19 cellular contexts compared by ENCODE assay signal in genomic region chr10:12228851-12229250, GRCh38. TPM values are rescaled to one million over a fixed set of nuclear protein-coding genes. Genes with fewer than 3 reads are reported as not detected.
A peak's percentile ranks its signal among the peaks of the same experiment; 100 is the strongest.
DNase-seq lines count a peak whose midpoint lies in the region; ATAC-seq, FAIRE-seq and TF ChIP-seq lines count a peak whose summit lies in the region.
"Had no signal": no experiment of that assay in that cellular context is flagged by ENCODE, and none has a peak within 500 bp of the region (broad histone marks: within the 10 kb centered on the region; RNA-seq: fewer than 3 reads in every experiment).

No MANE protein-coding gene starts in this region.

- H3K79me2 ChIP-seq in mammary epithelial cell (ENCODE audit: insufficient read depth, low read length) (peaks cover 21% of the 10 kb centered on the region), HepG2 (ENCODE audit: insufficient read depth, low read length) (no peaks in the 10 kb centered on the region)

- intact Hi-C loops in A673 (cut with micrococcal nuclease; ENCODE audit: unreplicated experiment) (no loop called here), mammary epithelial cell (cut with micrococcal nuclease) (no loop called here), HepG2 (cut with micrococcal nuclease; ENCODE audit: unreplicated experiment) (no loop called here)
- intact Hi-C loops in activated CD8-positive, alpha-beta T cell treated with anti-CD3 and anti-CD28 coated beads for 36 hours (cut with micrococcal nuclease): no loop called here

- H3K4me2 ChIP-seq in mammary epithelial cell (ENCODE audit: insufficient read depth, low read depth, low read length): no peak overlapping the region
- H3K4me2 ChIP-seq in HepG2 (ENCODE audit: low read depth, low read length): no peak overlapping the region

- H3K9ac ChIP-seq in mammary epithelial cell (ENCODE audit: insufficient read depth, low read length) (no peak overlapping the region), HepG2 (ENCODE audit: insufficient read depth, low read depth, low read length) (no peak overlapping the region)

- ATAC-seq in HG03565 (IDR thresholded peaks at IDR 0.05; ENCODE audit: unreplicated experiment): no peak
- no peak for ATAC-seq in HepG2
- no peak for ATAC-seq in activated CD8-positive, alpha-beta T cell treated with anti-CD3 and anti-CD28 coated beads for 36 hours
- ATAC-seq: CD8-positive, alpha-beta T cell had no signal

- H4K20me1 ChIP-seq in mammary epithelial cell (ENCODE audit: insufficient read depth, low read length): no peaks in the 10 kb centered on the region
- H4K20me1 ChIP-seq in HepG2 (ENCODE audit: insufficient read depth, low read length): no peaks in the 10 kb centered on the region

- TF ChIP-seq CTCF in A673 (conservative IDR thresholded peaks at IDR 0.05; ENCODE audit: low read depth, low read length): no peak
- no peak for TF ChIP-seq CTCF in RWPE1 (conservative IDR thresholded peaks at IDR 0.05; ENCODE audit: low read depth)
- TF ChIP-seq CTCF in glutamatergic neuron (IDR thresholded peaks at IDR 0.05; ENCODE audit: partially characterized antibody, unreplicated experiment): no peak
- TF ChIP-seq CTCF in mammary epithelial cell (conservative IDR thresholded peaks at IDR 0.05 in 1 of 2, IDR thresholded peaks at IDR 0.05 in 1 of 2; ENCODE audit: extremely low read depth in 1 of 2, insufficient read depth in 1 of 2, low read depth in 1 of 2, low read length in 2 of 2): no peak
- TF ChIP-seq CTCF in HepG2 (CRISPR knock-in tag; IDR thresholded peaks at IDR 0.05): no peak
- no peak for TF ChIP-seq CTCF in activated CD8-positive, alpha-beta T cell treated with anti-CD3 and anti-CD28 coated beads for 36 hours (IDR thresholded peaks at IDR 0.05)

- CTCF ChIA-PET in A673 (lab: Charles Lee) (no interaction called here), RWPE1 (lab: Yijun Ruan, JAX) (no interaction called here), mammary epithelial cell (lab: Charles Lee; ENCODE audit: low non-redundant PET) (no interaction called here), HepG2 (lab: Yijun Ruan, JAX; ENCODE audit: low intra/inter-chr PET ratio, low total read pairs) (no interaction called here)
- CTCF ChIA-PET in activated CD8-positive, alpha-beta T cell treated with anti-CD3 and anti-CD28 coated beads for 36 hours (lab: Charles Lee): interaction anchor here (1.6 to 1.9 kb wide), 2 partner anchors 14 to 428 kb away, joined by 3 to 13 read pairs; no protein-coding TSS in a partner anchor

- no peak overlapping the region for H3K4me3 Mint-ChIP-seq in glutamatergic neuron (ENCODE audit: unreplicated experiment)
- no peak overlapping the region for H3K4me3 Mint-ChIP-seq in activated CD8-positive, alpha-beta T cell treated with anti-CD3 and anti-CD28 coated beads for 36 hours
- H3K4me3 Mint-ChIP-seq: CD8-positive, alpha-beta T cell; HFFc6; IgD-negative memory B cell had no signal

- H3K9me3 Mint-ChIP-seq in glutamatergic neuron (ENCODE audit: unreplicated experiment): peaks cover 1% of the 10 kb centered on the region
- no peaks in the 10 kb centered on the region for H3K9me3 Mint-ChIP-seq in activated CD8-positive, alpha-beta T cell treated with anti-CD3 and anti-CD28 coated beads for 36 hours
- H3K9me3 Mint-ChIP-seq: CD8-positive, alpha-beta T cell; HFFc6; IgD-negative memory B cell had no signal

- no peak overlapping the region for H3K4me3 ChIP-seq in A673 (ENCODE audit: low read depth, low read length, poor library complexity, severe bottlenecking)
- H3K4me3 ChIP-seq in mammary epithelial cell (replicated peaks in 1 of 3; ENCODE audit: insufficient read depth in 1 of 3, low read depth in 2 of 3, low read length in 3 of 3): no peak overlapping the region
- no peak overlapping the region for H3K4me3 ChIP-seq in HepG2 (replicated peaks in 1 of 3; ENCODE audit: insufficient read depth in 1 of 3, low read depth in 2 of 3, low read length in 3 of 3)

- dilution Hi-C loops in mammary epithelial cell (cut with HindIII; ENCODE audit: low sequenced_read_pairs): no loop called here

- H3K36me3 ChIP-seq in A673 (ENCODE audit: insufficient read depth, low read length, poor library complexity, severe bottlenecking): peaks cover 51% of the 10 kb centered on the region
- H3K36me3 ChIP-seq in mammary epithelial cell (ENCODE audit: insufficient read depth, low read length): peaks cover 28% of the 10 kb centered on the region
- peaks cover 9 to 40% of the 10 kb centered on the region in 2 experiments; a peak in 4 of 5 replicates for H3K36me3 ChIP-seq in HepG2 (replicated peaks in 1 of 2; ENCODE audit: control insufficient read depth in 1 of 2, insufficient read depth in 2 of 2, low read length in 2 of 2)

- H3K4me1 ChIP-seq in A673 (ENCODE audit: insufficient read depth, low read length, poor library complexity, severe bottlenecking): peaks cover 11% of the 10 kb centered on the region
- H3K4me1 ChIP-seq in mammary epithelial cell (ENCODE audit: insufficient read depth, low read length): no peaks in the 10 kb centered on the region
- H3K4me1 ChIP-seq in HepG2 (ENCODE audit: insufficient read depth, low read length): 0 out of 2 replicates have a peak, but pooled peaks cover 8% of the 10 kb centered on the region
- H3K4me1 ChIP-seq: BE2C had no signal

- no peak overlapping the region for H2AFZ ChIP-seq in mammary epithelial cell (ENCODE audit: low read depth, low read length)
- H2AFZ ChIP-seq in HepG2 (ENCODE audit: low read length): no peak overlapping the region

- in situ Hi-C loops in mammary epithelial cell (cut with MboI; ENCODE audit: low sequenced_read_pairs in 2 of 2): no loop called here
- in situ Hi-C loops in HepG2 (cut with HindIII; ENCODE audit: extremely low pct_ligation_motif_present, low pct_unique_long_range_greater_than_20kb): no loop called here

- H3K27ac Mint-ChIP-seq in glutamatergic neuron (ENCODE audit: unreplicated experiment): peak overlapping the region; percentile 81
- H3K27ac Mint-ChIP-seq in activated CD8-positive, alpha-beta T cell treated with anti-CD3 and anti-CD28 coated beads for 36 hours: no peak overlapping the region
- H3K27ac Mint-ChIP-seq: CD8-positive, alpha-beta T cell; HFFc6 had no signal

- TF ChIP-seq RAD21 in HepG2 (CRISPR knock-in tag; IDR thresholded peaks at IDR 0.05): no peak

- TF ChIP-seq POLR2A in HepG2 (IDR thresholded peaks at IDR 0.05; ENCODE audit: insufficient read depth in 1 of 2, low read depth in 2 of 2, low read length in 2 of 2): no peak

- peaks cover 13% of the 10 kb centered on the region for H3K4me1 Mint-ChIP-seq in glutamatergic neuron (ENCODE audit: low read depth, unreplicated experiment)
- H3K4me1 Mint-ChIP-seq in activated CD8-positive, alpha-beta T cell treated with anti-CD3 and anti-CD28 coated beads for 36 hours (ENCODE audit: low read depth): no peaks in the 10 kb centered on the region
- H3K4me1 Mint-ChIP-seq: IgD-negative memory B cell had no signal

- no peaks in the 10 kb centered on the region for H3K9me3 ChIP-seq in A673 (ENCODE audit: low read depth, low read length, poor library complexity, severe bottlenecking)
- no peaks in the 10 kb centered on the region for H3K9me3 ChIP-seq in mammary epithelial cell (replicated peaks; ENCODE audit: insufficient read depth, low read length)
- H3K9me3 ChIP-seq in HepG2 (ENCODE audit: low read length): no peaks in the 10 kb centered on the region
- H3K9me3 ChIP-seq: BE2C had no signal

- H3K27me3 Mint-ChIP-seq in glutamatergic neuron (ENCODE audit: unreplicated experiment): no peaks in the 10 kb centered on the region
- H3K27me3 Mint-ChIP-seq in activated CD8-positive, alpha-beta T cell treated with anti-CD3 and anti-CD28 coated beads for 36 hours: no peaks in the 10 kb centered on the region
- H3K27me3 Mint-ChIP-seq: IgD-negative memory B cell had no signal

- POLR2A ChIA-PET in A673 (lab: Charles Lee; ENCODE audit: low non-redundant PET) (no interaction called here), RWPE1 (lab: Yijun Ruan, JAX; ENCODE audit: low non-redundant PET) (no interaction called here), HepG2 (lab: Yijun Ruan, JAX) (no interaction called here)
- POLR2A ChIA-PET in activated CD8-positive, alpha-beta T cell treated with anti-CD3 and anti-CD28 coated beads for 36 hours (lab: Charles Lee): interaction anchor here (1.2 kb wide), 1 partner anchor 10 kb away, joined by 4 read pairs; no protein-coding TSS in a partner anchor

- H3K27me3 ChIP-seq in A673 (replicated peaks; ENCODE audit: insufficient read depth, low read depth, low read length, poor library complexity) (no peaks in the 10 kb centered on the region), mammary epithelial cell (ENCODE audit: insufficient read depth, low read length) (no peaks in the 10 kb centered on the region), HepG2 (ENCODE audit: control insufficient read depth in 1 of 2, insufficient read depth in 2 of 2, low read length in 2 of 2) (no peaks in the 10 kb centered on the region)
- H3K27me3 ChIP-seq: BE2C had no signal

- no peak for FAIRE-seq in HepG2 (lab: Jason Lieb, UNC)
- FAIRE-seq: D721Med, GM19239 had no signal

- no TSS peak for BruUV-seq in A673 (replicated peaks; lab: Mats Ljungman, UMichigan)
- BruUV-seq in mammary epithelial cell (replicated peaks; lab: Mats Ljungman, UMichigan): no TSS peak
- BruUV-seq in HepG2 (replicated peaks; lab: Mats Ljungman, UMichigan): no TSS peak

- DNase-seq in A673 (ENCODE audit: low spot score): no peak
- peak; percentile 7 for DNase-seq in HT1080 (ENCODE audit: low read depth)
- DNase-seq in RWPE1 (ENCODE audit: low spot score): no peak
- no peak for DNase-seq in glutamatergic neuron
- DNase-seq in mammary epithelial cell: no peak
- DNase-seq in HepG2 (ENCODE audit: low spot score): no peak
- no peak for DNase-seq in activated CD8-positive, alpha-beta T cell treated with anti-CD3 and anti-CD28 coated beads for 36 hours
- DNase-seq: BE2C; CD8-positive, alpha-beta T cell; COR-L47; DND-41; GF-D8; HCEC 1CT; HFFc6 had no signal

- H3K27ac ChIP-seq in A673 (ENCODE audit: low read depth, low read length, poor library complexity, severe bottlenecking): peak overlapping the region; percentile 42
- H3K27ac ChIP-seq in RWPE1: peak overlapping the region; percentile 3; the same call in 1 of the 2 replicates
- no peak overlapping the region for H3K27ac ChIP-seq in mammary epithelial cell (ENCODE audit: insufficient read depth, low read depth, low read length)
- no peak overlapping the region for H3K27ac ChIP-seq in HepG2 (ENCODE audit: extremely low read length, insufficient read depth, low read length)
- H3K27ac ChIP-seq: C4-2B had no signal

- no peak for TF ChIP-seq EP300 in HepG2 (IDR thresholded peaks at IDR 0.05; ENCODE audit: low read depth in 2 of 2, low read length in 2 of 2)
- TF ChIP-seq EP300 in HepG2 (CRISPR knock-in tag; IDR thresholded peaks at IDR 0.05; ENCODE audit: borderline replicate concordance): no peak

- H3K36me3 Mint-ChIP-seq in glutamatergic neuron (ENCODE audit: unreplicated experiment): peaks cover 13% of the 10 kb centered on the region
- peaks cover 49% of the 10 kb centered on the region for H3K36me3 Mint-ChIP-seq in activated CD8-positive, alpha-beta T cell treated with anti-CD3 and anti-CD28 coated beads for 36 hours (ENCODE audit: low read depth)

- WGBS in mammary epithelial cell (ENCODE audit: low coverage, missing lambda C conversion rate): 95% methylated on average over 7 of the region's 11 CpGs
- WGBS in HepG2 (ENCODE audit: low lambda C conversion rate): 96% methylated on average over 11 of the region's 11 CpGs

RNA-seq across cellular contexts. Expression of gene CDC123, which starts 32.9 kb away (rescaled TPM):
- total RNA-seq in A673 (2021) (189 and 207 TPM in 2 replicates), glutamatergic neuron (ENCODE audit: unreplicated experiment) (76.0 TPM), mammary epithelial cell (10 to 100 TPM; 73.5 to 97.0 TPM), HepG2 (2016; rRNA removed; fragmentation: Illumina TruSeq; extraction: Trizol) (153 and 217 TPM in 2 replicates)
- 356 and 469 TPM in 2 replicates for total RNA-seq in HT1080 (2014; rRNA removed; shearing (Covaris generic))
- polyA plus RNA-seq in HT1080 (2015; cell fraction: cytosol; rRNA removed): 164 and 177 TPM in 2 replicates
- 120 and 122 TPM in 2 replicates for polyA plus RNA-seq in HT1080 (2015; cell fraction: nucleus; rRNA removed)
- polyA plus RNA-seq in mammary epithelial cell (189 TPM), HepG2 (2011; rRNA removed) (56.8 and 63.3 TPM in 2 replicates)
- polyA minus RNA-seq in mammary epithelial cell: 525 TPM
- 38.0 and 41.2 TPM in 2 replicates for total RNA-seq in HepG2 (2016; cell fraction: cytosol; rRNA removed; fragmentation: Illumina TruSeq; extraction: Trizol; ENCODE audit: low read depth)
- 146 and 228 TPM in 2 replicates for total RNA-seq in HepG2 (2016; cell fraction: insoluble cytoplasmic fraction; rRNA removed; fragmentation: Illumina TruSeq; extraction: Trizol)
- 44.1 and 50.3 TPM in 2 replicates for total RNA-seq in HepG2 (2016; cell fraction: membrane; rRNA removed; fragmentation: Illumina TruSeq; extraction: Trizol)
- 58.1 and 62.8 TPM in 2 replicates for total RNA-seq in HepG2 (2016; cell fraction: nucleus; rRNA removed; fragmentation: Illumina TruSeq; extraction: Trizol)
- polyA plus RNA-seq in HepG2 (2011; cell fraction: cytosol; rRNA removed): 59.6 and 59.8 TPM in 2 replicates
- polyA plus RNA-seq in HepG2 (2011; cell fraction: nucleus; rRNA removed): 27.3 and 29.0 TPM in 2 replicates
- 65.3 and 99.2 TPM in 2 replicates for polyA plus RNA-seq in HepG2 (2012)
- 25.0 and 26.0 TPM in 2 replicates for polyA plus RNA-seq in HepG2 (2016; cell fraction: cytosol; fragmentation: Illumina TruSeq; extraction: Trizol; ENCODE audit: low read depth)
- 203 and 221 TPM in 2 replicates for polyA plus RNA-seq in HepG2 (2016; cell fraction: insoluble cytoplasmic fraction; fragmentation: Illumina TruSeq; extraction: Trizol; ENCODE audit: low read depth)
- 31.6 and 33.3 TPM in 2 replicates for polyA plus RNA-seq in HepG2 (2016; cell fraction: membrane; fragmentation: Illumina TruSeq; extraction: Trizol; ENCODE audit: low read depth)
- polyA plus RNA-seq in HepG2 (2016; cell fraction: nucleus; fragmentation: Illumina TruSeq; extraction: Trizol; ENCODE audit: insufficient read depth, low read depth): 73.7 and 75.1 TPM in 2 replicates
- 194 and 353 TPM in 2 replicates for polyA minus RNA-seq in HepG2 (2011; rRNA and poly(A)+ RNA removed; ENCODE audit: low replicate concordance)
- polyA minus RNA-seq in HepG2 (2011; cell fraction: cytosol; rRNA and poly(A)+ RNA removed): 73.6 and 86.4 TPM in 2 replicates
- polyA minus RNA-seq in HepG2 (2011; cell fraction: nucleus; rRNA and poly(A)+ RNA removed): 55.2 and 63.2 TPM in 2 replicates
- 100 to 1,000 TPM; 123 to 125 TPM for total RNA-seq in activated CD8-positive, alpha-beta T cell treated with anti-CD3 and anti-CD28 coated beads for 36 hours

RNA-seq across cellular contexts. Expression of gene NUDT5, which starts 33.2 kb away (rescaled TPM):
- total RNA-seq in A673 (2021) (133 and 137 TPM in 2 replicates), glutamatergic neuron (ENCODE audit: unreplicated experiment) (53.5 TPM), mammary epithelial cell (10 to 100 TPM; 46.3 to 78.9 TPM), HepG2 (2016; rRNA removed; fragmentation: Illumina TruSeq; extraction: Trizol) (134 and 179 TPM in 2 replicates)
- 139 and 144 TPM in 2 replicates for total RNA-seq in HT1080 (2014; rRNA removed; shearing (Covaris generic))
- 127 and 137 TPM in 2 replicates for polyA plus RNA-seq in HT1080 (2015; cell fraction: cytosol; rRNA removed)
- polyA plus RNA-seq in HT1080 (2015; cell fraction: nucleus; rRNA removed): 114 and 122 TPM in 2 replicates
- polyA plus RNA-seq in mammary epithelial cell (105 TPM), HepG2 (2011; rRNA removed) (57.3 and 79.6 TPM in 2 replicates)
- 51.5 TPM for polyA minus RNA-seq in mammary epithelial cell
- total RNA-seq in HepG2 (2016; cell fraction: cytosol; rRNA removed; fragmentation: Illumina TruSeq; extraction: Trizol; ENCODE audit: low read depth): 34.5 and 35.9 TPM in 2 replicates
- total RNA-seq in HepG2 (2016; cell fraction: insoluble cytoplasmic fraction; rRNA removed; fragmentation: Illumina TruSeq; extraction: Trizol): 133 and 191 TPM in 2 replicates
- 49.9 and 52.8 TPM in 2 replicates for total RNA-seq in HepG2 (2016; cell fraction: membrane; rRNA removed; fragmentation: Illumina TruSeq; extraction: Trizol)
- 52.7 and 53.0 TPM in 2 replicates for total RNA-seq in HepG2 (2016; cell fraction: nucleus; rRNA removed; fragmentation: Illumina TruSeq; extraction: Trizol)
- polyA plus RNA-seq in HepG2 (2011; cell fraction: cytosol; rRNA removed): 58.1 and 63.2 TPM in 2 replicates
- polyA plus RNA-seq in HepG2 (2011; cell fraction: nucleus; rRNA removed): 25.6 and 26.7 TPM in 2 replicates
- 60.3 and 67.3 TPM in 2 replicates for polyA plus RNA-seq in HepG2 (2012)
- 44.5 and 46.9 TPM in 2 replicates for polyA plus RNA-seq in HepG2 (2016; cell fraction: cytosol; fragmentation: Illumina TruSeq; extraction: Trizol; ENCODE audit: low read depth)
- polyA plus RNA-seq in HepG2 (2016; cell fraction: insoluble cytoplasmic fraction; fragmentation: Illumina TruSeq; extraction: Trizol; ENCODE audit: low read depth): 208 and 231 TPM in 2 replicates
- polyA plus RNA-seq in HepG2 (2016; cell fraction: membrane; fragmentation: Illumina TruSeq; extraction: Trizol; ENCODE audit: low read depth): 41.0 and 45.0 TPM in 2 replicates
- 70.5 and 93.1 TPM in 2 replicates for polyA plus RNA-seq in HepG2 (2016; cell fraction: nucleus; fragmentation: Illumina TruSeq; extraction: Trizol; ENCODE audit: insufficient read depth, low read depth)
- polyA minus RNA-seq in HepG2 (2011; rRNA and poly(A)+ RNA removed; ENCODE audit: low replicate concordance): 23.1 and 74.3 TPM in 2 replicates
- polyA minus RNA-seq in HepG2 (2011; cell fraction: cytosol; rRNA and poly(A)+ RNA removed): 18.8 and 23.8 TPM in 2 replicates
- 40.0 and 45.8 TPM in 2 replicates for polyA minus RNA-seq in HepG2 (2011; cell fraction: nucleus; rRNA and poly(A)+ RNA removed)
- total RNA-seq in activated CD8-positive, alpha-beta T cell treated with anti-CD3 and anti-CD28 coated beads for 36 hours: 10 to 100 TPM; 95.9 to 98.6 TPM

Comparison
In these comparisons a context has a peak if more than half of its experiments do, and no peak if none do; other contexts are left out.
1. H3K27ac ChIP-seq: peak in A673 (single experiment) and RWPE1 (single experiment); none in mammary epithelial cell (single experiment) and HepG2 (single experiment).